In the genomic region with DNA sequence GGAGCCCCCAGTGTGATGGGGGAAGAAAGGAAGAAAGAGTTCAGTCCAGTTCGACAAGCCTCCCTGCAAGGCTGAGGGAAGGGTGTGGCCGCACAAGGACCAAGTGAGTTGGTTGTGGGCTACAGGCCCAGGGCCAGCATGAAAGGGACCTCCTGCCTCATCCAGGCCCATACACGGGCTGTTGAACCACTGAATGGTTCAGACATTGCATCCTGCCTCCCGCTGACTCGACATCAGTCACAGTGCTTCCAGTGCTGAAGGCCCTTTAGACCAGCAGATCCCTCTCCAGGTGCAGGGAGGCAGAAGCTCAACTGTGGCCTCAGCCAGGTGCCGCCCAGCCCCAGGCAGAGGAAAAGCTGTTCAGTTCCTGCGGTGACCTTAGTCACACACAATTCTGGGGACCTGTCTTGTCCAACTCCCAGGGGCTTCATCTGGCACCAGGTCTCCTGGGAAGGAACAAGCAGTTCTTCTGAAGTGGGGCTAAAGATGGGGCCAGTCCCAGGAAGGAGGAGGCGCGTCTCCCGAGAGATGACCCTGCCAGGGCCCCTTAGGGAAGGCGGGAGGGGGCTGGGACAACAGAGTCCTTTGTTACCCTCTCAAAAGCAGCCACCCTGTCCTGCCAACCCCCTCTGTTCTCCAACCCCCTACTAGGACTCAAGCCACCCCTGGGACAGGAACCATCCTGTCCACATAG, we compare ENCODE assay signal across 1 cellular context.
TF ChIP-seq lines count a peak whose summit lies in the region.

No MANE protein-coding gene starts in this region.

TF ChIP-seq in HepG2, 621 proteins besides CTCF, POLR2A, EP300 and RAD21:
- TF ChIP-seq, protein P1, sequence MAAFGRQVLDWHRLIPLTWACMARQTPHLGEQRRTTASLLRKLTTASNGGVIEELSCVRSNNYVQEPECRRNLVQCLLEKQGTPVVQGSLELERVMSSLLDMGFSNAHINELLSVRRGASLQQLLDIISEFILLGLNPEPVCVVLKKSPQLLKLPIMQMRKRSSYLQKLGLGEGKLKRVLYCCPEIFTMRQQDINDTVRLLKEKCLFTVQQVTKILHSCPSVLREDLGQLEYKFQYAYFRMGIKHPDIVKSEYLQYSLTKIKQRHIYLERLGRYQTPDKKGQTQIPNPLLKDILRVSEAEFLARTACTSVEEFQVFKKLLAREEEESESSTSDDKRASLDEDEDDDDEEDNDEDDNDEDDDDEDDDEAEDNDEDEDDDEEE (CRISPR knock-in tag; IDR thresholded peaks at IDR 0.05), result 0 out of 2 replicates have a peak, but pooled peaks have one; percentile 35
- peak; percentile 50; the same call in 1 of the 2 replicates for TF ChIP-seq ZBTB38 (CRISPR knock-in tag; IDR thresholded peaks at IDR 0.05)
- TF ChIP-seq, protein P2, sequence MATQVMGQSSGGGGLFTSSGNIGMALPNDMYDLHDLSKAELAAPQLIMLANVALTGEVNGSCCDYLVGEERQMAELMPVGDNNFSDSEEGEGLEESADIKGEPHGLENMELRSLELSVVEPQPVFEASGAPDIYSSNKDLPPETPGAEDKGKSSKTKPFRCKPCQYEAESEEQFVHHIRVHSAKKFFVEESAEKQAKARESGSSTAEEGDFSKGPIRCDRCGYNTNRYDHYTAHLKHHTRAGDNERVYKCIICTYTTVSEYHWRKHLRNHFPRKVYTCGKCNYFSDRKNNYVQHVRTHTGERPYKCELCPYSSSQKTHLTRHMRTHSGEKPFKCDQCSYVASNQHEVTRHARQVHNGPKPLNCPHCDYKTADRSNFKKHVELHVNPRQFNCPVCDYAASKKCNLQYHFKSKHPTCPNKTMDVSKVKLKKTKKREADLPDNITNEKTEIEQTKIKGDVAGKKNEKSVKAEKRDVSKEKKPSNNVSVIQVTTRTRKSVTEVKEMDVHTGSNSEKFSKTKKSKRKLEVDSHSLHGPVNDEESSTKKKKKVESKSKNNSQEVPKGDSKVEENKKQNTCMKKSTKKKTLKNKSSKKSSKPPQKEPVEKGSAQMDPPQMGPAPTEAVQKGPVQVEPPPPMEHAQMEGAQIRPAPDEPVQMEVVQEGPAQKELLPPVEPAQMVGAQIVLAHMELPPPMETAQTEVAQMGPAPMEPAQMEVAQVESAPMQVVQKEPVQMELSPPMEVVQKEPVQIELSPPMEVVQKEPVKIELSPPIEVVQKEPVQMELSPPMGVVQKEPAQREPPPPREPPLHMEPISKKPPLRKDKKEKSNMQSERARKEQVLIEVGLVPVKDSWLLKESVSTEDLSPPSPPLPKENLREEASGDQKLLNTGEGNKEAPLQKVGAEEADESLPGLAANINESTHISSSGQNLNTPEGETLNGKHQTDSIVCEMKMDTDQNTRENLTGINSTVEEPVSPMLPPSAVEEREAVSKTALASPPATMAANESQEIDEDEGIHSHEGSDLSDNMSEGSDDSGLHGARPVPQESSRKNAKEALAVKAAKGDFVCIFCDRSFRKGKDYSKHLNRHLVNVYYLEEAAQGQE (IDR thresholded peaks at IDR 0.05; ENCODE audit: borderline replicate concordance in 1 of 2, low read depth in 1 of 2, low read length in 2 of 2), result no peak
- TF ChIP-seq, protein P3, sequence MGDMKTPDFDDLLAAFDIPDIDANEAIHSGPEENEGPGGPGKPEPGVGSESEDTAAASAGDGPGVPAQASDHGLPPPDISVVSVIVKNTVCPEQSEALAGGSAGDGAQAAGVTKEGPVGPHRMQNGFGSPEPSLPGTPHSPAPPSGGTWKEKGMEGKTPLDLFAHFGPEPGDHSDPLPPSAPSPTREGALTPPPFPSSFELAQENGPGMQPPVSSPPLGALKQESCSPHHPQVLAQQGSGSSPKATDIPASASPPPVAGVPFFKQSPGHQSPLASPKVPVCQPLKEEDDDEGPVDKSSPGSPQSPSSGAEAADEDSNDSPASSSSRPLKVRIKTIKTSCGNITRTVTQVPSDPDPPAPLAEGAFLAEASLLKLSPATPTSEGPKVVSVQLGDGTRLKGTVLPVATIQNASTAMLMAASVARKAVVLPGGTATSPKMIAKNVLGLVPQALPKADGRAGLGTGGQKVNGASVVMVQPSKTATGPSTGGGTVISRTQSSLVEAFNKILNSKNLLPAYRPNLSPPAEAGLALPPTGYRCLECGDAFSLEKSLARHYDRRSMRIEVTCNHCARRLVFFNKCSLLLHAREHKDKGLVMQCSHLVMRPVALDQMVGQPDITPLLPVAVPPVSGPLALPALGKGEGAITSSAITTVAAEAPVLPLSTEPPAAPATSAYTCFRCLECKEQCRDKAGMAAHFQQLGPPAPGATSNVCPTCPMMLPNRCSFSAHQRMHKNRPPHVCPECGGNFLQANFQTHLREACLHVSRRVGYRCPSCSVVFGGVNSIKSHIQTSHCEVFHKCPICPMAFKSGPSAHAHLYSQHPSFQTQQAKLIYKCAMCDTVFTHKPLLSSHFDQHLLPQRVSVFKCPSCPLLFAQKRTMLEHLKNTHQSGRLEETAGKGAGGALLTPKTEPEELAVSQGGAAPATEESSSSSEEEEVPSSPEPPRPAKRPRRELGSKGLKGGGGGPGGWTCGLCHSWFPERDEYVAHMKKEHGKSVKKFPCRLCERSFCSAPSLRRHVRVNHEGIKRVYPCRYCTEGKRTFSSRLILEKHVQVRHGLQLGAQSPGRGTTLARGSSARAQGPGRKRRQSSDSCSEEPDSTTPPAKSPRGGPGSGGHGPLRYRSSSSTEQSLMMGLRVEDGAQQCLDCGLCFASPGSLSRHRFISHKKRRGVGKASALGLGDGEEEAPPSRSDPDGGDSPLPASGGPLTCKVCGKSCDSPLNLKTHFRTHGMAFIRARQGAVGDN (CRISPR knock-in tag; IDR thresholded peaks at IDR 0.05), result peak; percentile 39; the same call in 1 of the 2 replicates
TF ChIP-seq in HepG2: peak in this region for 3.
